Comparison of ENCODE assay signal across 11 cellular contexts in genomic region chr9:101027733-101028345, GRCh38. TPM values are rescaled to one million over a fixed set of nuclear protein-coding genes. Genes with fewer than 3 reads are reported as not detected.
A peak's percentile ranks its signal among the peaks of the same experiment; 100 is the strongest.
DNase-seq lines count a peak whose midpoint lies in the region; ATAC-seq and TF ChIP-seq lines count a peak whose summit lies in the region.
"Had no signal": no experiment of that assay in that cellular context is flagged by ENCODE, and none has a peak within 500 bp of the region (broad histone marks: within the 10 kb centered on the region; RNA-seq: fewer than 3 reads in every experiment).

No MANE protein-coding gene starts in this region.

- H2AFZ ChIP-seq in osteoblast (ENCODE audit: low read length) (peak overlapping the region; percentile 56), OCI-LY7 (ENCODE audit: low read length) (no peak overlapping the region)

- H3K79me2 ChIP-seq in osteoblast (ENCODE audit: insufficient read depth, low read length) (no peaks in the 10 kb centered on the region), OCI-LY7 (ENCODE audit: insufficient read depth, low read depth, low read length) (no peaks in the 10 kb centered on the region)

- H3K27me3 ChIP-seq in osteoblast (ENCODE audit: insufficient read depth, low read length) = peaks cover 9% of the 10 kb centered on the region

- H3K27ac ChIP-seq in osteoblast (ENCODE audit: low read depth, low read length) = no peak overlapping the region
- no peak overlapping the region for H3K27ac ChIP-seq in OCI-LY7 (ENCODE audit: low read depth, low read length, poor library complexity, severe bottlenecking)

- no peaks in the 10 kb centered on the region for H3K9me2 ChIP-seq in OCI-LY7 (ENCODE audit: insufficient read depth, low read length)

- H3K4me1 ChIP-seq in osteoblast (ENCODE audit: insufficient read depth, low read length) (no peaks in the 10 kb centered on the region), OCI-LY7 (ENCODE audit: insufficient read depth, low read length, poor library complexity, severe bottlenecking) (no peaks in the 10 kb centered on the region)

- H3K4me2 ChIP-seq in osteoblast (ENCODE audit: insufficient read depth, low read length) (peak overlapping the region; percentile 57), OCI-LY7 (ENCODE audit: low read length) (no peak overlapping the region)

- H3K36me3 ChIP-seq in osteoblast (ENCODE audit: insufficient read depth, low read length) = no peaks in the 10 kb centered on the region
- H3K36me3 ChIP-seq in OCI-LY7 (ENCODE audit: insufficient read depth, low read length) = no peaks in the 10 kb centered on the region

- no peak for ATAC-seq in GM21528 (IDR thresholded peaks at IDR 0.05; ENCODE audit: low FRiP score, unreplicated experiment)

- intact Hi-C loops in OCI-LY7 (cut with micrococcal nuclease; ENCODE audit: unreplicated experiment) = no loop called here

- H3K9me3 ChIP-seq in osteoblast (ENCODE audit: low read depth, low read length) (no peaks in the 10 kb centered on the region), OCI-LY7 (ENCODE audit: low read length) (no peaks in the 10 kb centered on the region)

- H3K4me3 ChIP-seq in fibroblast of the aortic adventitia (ENCODE audit: low read depth, low read length) = peak overlapping the region; percentile 59
- peak overlapping the region; percentile 60 for H3K4me3 ChIP-seq in osteoblast (ENCODE audit: insufficient read depth, low read length)
- H3K4me3 ChIP-seq in OCI-LY7 (ENCODE audit: low read depth, low read length, poor library complexity, severe bottlenecking) = no peak overlapping the region

- CTCF ChIA-PET in OCI-LY7 (lab: Charles Lee; ENCODE audit: unreplicated experiment) = no interaction called here

- DNase-seq in Ammon's horn (ENCODE audit: low spot score) = peak; percentile 43
- DNase-seq in NCI-H345 treated with DMSO at 0.1 percent for 48 hours (lab: John Stamatoyannopoulos, UW; ENCODE audit: unreplicated experiment) = peak; percentile 16
- DNase-seq in fibroblast of the aortic adventitia (ENCODE audit: low read depth) = no peak
- peak; percentile 19 for DNase-seq in osteoblast (ENCODE audit: insufficient read length, low spot score, missing footprints)
- no peak for DNase-seq in OCI-LY7 (ENCODE audit: low spot score)
- DNase-seq in GM13977 (ENCODE audit: low spot score) = no peak
- DNase-seq in mesenteric fat pad (ENCODE audit: low spot score) = no peak
- DNase-seq: stimulated activated naive B cell treated with anti-CD40 and anti-IgM and Interleukin-4, amounts not matched to agents 10 μg/mL and 1 μg/mL and 100 μg/mL, for 72 hours had no signal

- POLR2A ChIA-PET in OCI-LY7 (lab: Charles Lee) = no interaction called here

- BruUV-seq in OCI-LY7 (replicated peaks; lab: Mats Ljungman, UMichigan) = no TSS peak

- TF ChIP-seq CTCF in fibroblast of the aortic adventitia (IDR thresholded peaks at IDR 0.05; ENCODE audit: insufficient read depth, low read length) (no peak), osteoblast (IDR thresholded peaks at IDR 0.05; ENCODE audit: extremely low read depth, low read depth, low read length) (no peak), OCI-LY7 (conservative IDR thresholded peaks at IDR 0.05; ENCODE audit: low read length) (no peak), GM13977 (IDR thresholded peaks at IDR 0.05; ENCODE audit: extremely low read depth, insufficient read depth, missing control alignments) (no peak)

- H4K20me1 ChIP-seq in osteoblast (ENCODE audit: insufficient read depth, low read length) = no peaks in the 10 kb centered on the region
- H4K20me1 ChIP-seq in OCI-LY7 (ENCODE audit: insufficient read depth, low read length) = no peaks in the 10 kb centered on the region

- in situ Hi-C loops in GM13977 (cut with MboI; ENCODE audit: low pct_unique_long_range_greater_than_20kb, low sequenced_read_pairs, unreplicated experiment) = no loop called here

RNA-seq across cellular contexts. Expression of gene PLPPR1, which starts 0.7 kb away (rescaled TPM):
- total RNA-seq in fibroblast of the aortic adventitia (ENCODE audit: low replicate concordance) (not detected in 2 replicates), osteoblast (not detected in 2 replicates), OCI-LY7 (2022) (not detected in 2 replicates), mesenteric fat pad (not detected)
- not detected in 2 replicates for total RNA-seq in OCI-LY7 (2014; rRNA removed; shearing (Covaris generic))
- total RNA-seq: Daoy, NCI-H460 had no signal

Comparison
In these comparisons a context has a peak if more than half of its experiments do, and no peak if none do; other contexts are left out.
1. DNase-seq: peak in Ammon's horn (single experiment), NCI-H345 treated with DMSO at 0.1 percent for 48 hours (single experiment) and osteoblast (single experiment); none in fibroblast of the aortic adventitia (single experiment), OCI-LY7 (single experiment), GM13977 (single experiment) and mesenteric fat pad (single experiment).